In genomic region chr4:147285751-147286150, GRCh38 we compare ENCODE assay signal across 22 cellular contexts.
DNase-seq lines count a peak whose midpoint lies in the region; ATAC-seq lines count a peak whose summit lies in the region.
"Had no signal": no experiment of that assay in that cellular context is flagged by ENCODE, and none has a peak within 500 bp of the region (broad histone marks: within the 10 kb centered on the region; RNA-seq: fewer than 3 reads in every experiment).

No MANE protein-coding gene starts in this region.

- CTCF ChIA-PET in activated CD8-positive, alpha-beta T cell treated with anti-CD3 and anti-CD28 coated beads, Interleukin-2, amount 10 ng/mL, durations not matched to agents 7 days and 5 days (lab: Charles Lee), result no interaction called here

- H3K4me1 Mint-ChIP-seq in activated CD8-positive, alpha-beta T cell treated with anti-CD3 and anti-CD28 coated beads, Interleukin-2, amount 10 ng/mL, durations not matched to agents 7 days and 5 days (ENCODE audit: low read depth), result no peaks in the 10 kb centered on the region
- H3K4me1 Mint-ChIP-seq: activated CD4-positive, alpha-beta T cell treated with anti-CD3 and anti-CD28 coated beads, Interleukin-2, amount 10 ng/mL, durations not matched to agents 24 days and 14 days; activated naive CD4-positive, alpha-beta T cell treated with anti-CD3 and anti-CD28 coated beads, Interleukin-2, amount 50 U/mL, for 24 hours; CD4-positive, CD25-positive, alpha-beta regulatory T cell; T-helper 17 cell had no signal

- no peak for ATAC-seq in HG03025 (IDR thresholded peaks at IDR 0.05; ENCODE audit: low FRiP score, unreplicated experiment)
- no peak for ATAC-seq in HG02870 (IDR thresholded peaks at IDR 0.05; ENCODE audit: unreplicated experiment)
- ATAC-seq in activated CD8-positive, alpha-beta T cell treated with anti-CD3 and anti-CD28 coated beads, Interleukin-2, amount 10 ng/mL, durations not matched to agents 7 days and 5 days, result no peak
- ATAC-seq: heart right ventricle, left lung, T-helper 17 cell had no signal

- POLR2A ChIA-PET in activated CD8-positive, alpha-beta T cell treated with anti-CD3 and anti-CD28 coated beads, Interleukin-2, amount 10 ng/mL, durations not matched to agents 7 days and 5 days (lab: Charles Lee), result no interaction called here

- H3K4me3 ChIP-seq in skeletal muscle cell (ENCODE audit: low read depth, low read length), result no peak overlapping the region
- H3K4me3 ChIP-seq: heart right ventricle, left lung, upper lobe of left lung had no signal

- no peak overlapping the region for H3K27ac Mint-ChIP-seq in activated CD8-positive, alpha-beta T cell treated with anti-CD3 and anti-CD28 coated beads, Interleukin-2, amount 10 ng/mL, durations not matched to agents 7 days and 5 days
- H3K27ac Mint-ChIP-seq: activated CD4-positive, alpha-beta T cell treated with anti-CD3 and anti-CD28 coated beads, Interleukin-2, amount 10 ng/mL, durations not matched to agents 24 days and 14 days; activated naive CD4-positive, alpha-beta T cell treated with anti-CD3 and anti-CD28 coated beads, Interleukin-2, amount 50 U/mL, for 24 hours; activated T-helper 1 cell treated with anti-CD3 and anti-CD28 coated beads, Interleukin-12 subunit alpha, Interleukin-12 subunit beta, Interleukin-2, Interleukin-4 antibody, amounts not matched to agents 30 ng/mL and 10 ng/mL and 1 ng/mL, durations not matched to agents 14 hours and 24 hours and 36 hours; T-helper 17 cell had no signal

- H3K27me3 Mint-ChIP-seq in activated CD8-positive, alpha-beta T cell treated with anti-CD3 and anti-CD28 coated beads, Interleukin-2, amount 10 ng/mL, durations not matched to agents 7 days and 5 days (ENCODE audit: low read depth), result peaks cover 2% of the 10 kb centered on the region
- H3K27me3 Mint-ChIP-seq: activated CD4-positive, alpha-beta T cell treated with anti-CD3 and anti-CD28 coated beads, Interleukin-2, amount 10 ng/mL, durations not matched to agents 24 days and 14 days; activated naive CD4-positive, alpha-beta T cell treated with anti-CD3 and anti-CD28 coated beads, Interleukin-2, amount 50 U/mL, for 24 hours; CD4-positive, CD25-positive, alpha-beta regulatory T cell; T-helper 17 cell had no signal

- H3K36me3 Mint-ChIP-seq in activated CD8-positive, alpha-beta T cell treated with anti-CD3 and anti-CD28 coated beads, Interleukin-2, amount 10 ng/mL, durations not matched to agents 7 days and 5 days (ENCODE audit: low read depth), result no peaks in the 10 kb centered on the region
- H3K36me3 Mint-ChIP-seq: activated naive CD4-positive, alpha-beta T cell treated with anti-CD3 and anti-CD28 coated beads, Interleukin-2, amount 50 U/mL, for 24 hours; CD4-positive, CD25-positive, alpha-beta regulatory T cell had no signal

- DNase-seq in EL, result peak; percentile 10
- peak; percentile 45 for DNase-seq in epidermal melanocyte (ENCODE audit: insufficient read length, low spot score)
- peak; percentile 23 to 25 for DNase-seq in hippocampal formation (lab: John Stamatoyannopoulos, UW)
- DNase-seq in skeletal muscle cell (ENCODE audit: low read depth), result peak; percentile 38
- DNase-seq in activated CD8-positive, alpha-beta T cell treated with anti-CD3 and anti-CD28 coated beads, Interleukin-2, amount 10 ng/mL, durations not matched to agents 7 days and 5 days, result no peak
- DNase-seq in middle frontal gyrus (ENCODE audit: extremely low spot score, low spot score), result no peak
- DNase-seq: activated CD4-positive, alpha-beta T cell treated with anti-CD3 and anti-CD28 coated beads, Interleukin-2, amount 10 ng/mL, durations not matched to agents 24 days and 14 days; aorta; CD4-positive, CD25-positive, alpha-beta regulatory T cell; DMS 273 treated with DMSO at 0.1 percent for 48 hours; heart right ventricle; left lung; NCI-H146; NCI-H2171 treated with DMSO at 0.1 percent for 48 hours; NCI-H526; stimulated activated CD8-positive, alpha-beta memory T cell treated with anti-CD3 and anti-CD28 coated beads, Interleukin-4, amount 100 ng/mL, for 48 hours; T-helper 17 cell; upper lobe of left lung had no signal

- no peaks in the 10 kb centered on the region for H3K9me3 Mint-ChIP-seq in activated CD8-positive, alpha-beta T cell treated with anti-CD3 and anti-CD28 coated beads, Interleukin-2, amount 10 ng/mL, durations not matched to agents 7 days and 5 days (ENCODE audit: insufficient read depth)
- H3K9me3 Mint-ChIP-seq: activated CD4-positive, alpha-beta T cell treated with anti-CD3 and anti-CD28 coated beads, Interleukin-2, amount 10 ng/mL, durations not matched to agents 24 days and 14 days; activated naive CD4-positive, alpha-beta T cell treated with anti-CD3 and anti-CD28 coated beads, Interleukin-2, amount 50 U/mL, for 24 hours; activated T-helper 1 cell treated with anti-CD3 and anti-CD28 coated beads, Interleukin-12 subunit alpha, Interleukin-12 subunit beta, Interleukin-2, Interleukin-4 antibody, amounts not matched to agents 30 ng/mL and 10 ng/mL and 1 ng/mL, durations not matched to agents 14 hours and 24 hours and 36 hours had no signal

- H3K4me3 Mint-ChIP-seq in activated CD8-positive, alpha-beta T cell treated with anti-CD3 and anti-CD28 coated beads, Interleukin-2, amount 10 ng/mL, durations not matched to agents 7 days and 5 days, result no peak overlapping the region
- H3K4me3 Mint-ChIP-seq: activated CD4-positive, alpha-beta T cell treated with anti-CD3 and anti-CD28 coated beads, Interleukin-2, amount 10 ng/mL, durations not matched to agents 24 days and 14 days; activated naive CD4-positive, alpha-beta T cell treated with anti-CD3 and anti-CD28 coated beads, Interleukin-2, amount 50 U/mL, for 24 hours; activated T-helper 1 cell treated with anti-CD3 and anti-CD28 coated beads, Interleukin-12 subunit alpha, Interleukin-12 subunit beta, Interleukin-2, Interleukin-4 antibody, amounts not matched to agents 30 ng/mL and 10 ng/mL and 1 ng/mL, durations not matched to agents 14 hours and 24 hours and 36 hours; CD4-positive, CD25-positive, alpha-beta regulatory T cell; T-helper 17 cell had no signal

Comparison
In these comparisons a context has a peak if more than half of its experiments do, and no peak if none do; other contexts are left out.
1. DNase-seq: peak in EL (single experiment), epidermal melanocyte (single experiment), hippocampal formation (2 of 2) and skeletal muscle cell (single experiment); none in activated CD8-positive, alpha-beta T cell treated with anti-CD3 and anti-CD28 coated beads, Interleukin-2, amount 10 ng/mL, durations not matched to agents 7 days and 5 days (single experiment) and middle frontal gyrus (single experiment).